Comparison of ENCODE assay signal across 17 cellular contexts in the genomic region with DNA sequence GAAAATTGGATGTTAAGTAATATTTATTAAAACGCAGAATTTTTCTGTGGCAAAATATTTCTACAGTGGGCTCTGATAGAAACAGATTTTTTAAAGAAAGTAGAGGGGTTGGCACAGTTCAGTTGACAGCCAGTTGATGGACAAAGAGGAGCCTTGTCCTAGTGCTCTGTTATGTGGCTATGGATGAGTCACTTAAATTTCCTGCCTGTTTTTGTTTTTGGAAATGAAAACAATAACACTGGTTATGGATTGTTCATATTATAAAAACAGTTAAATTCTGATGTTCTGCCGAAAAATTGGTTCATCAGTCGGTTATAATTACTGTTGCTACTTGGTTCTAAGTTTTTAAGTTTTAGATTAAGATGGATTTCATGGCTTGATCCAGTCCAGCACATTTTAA. TPM values are rescaled to one million over a fixed set of nuclear protein-coding genes. Genes with fewer than 3 reads are reported as not detected.
DNase-seq lines count a peak whose midpoint lies in the region; ATAC-seq and TF ChIP-seq lines count a peak whose summit lies in the region.
"Had no signal": no experiment of that assay in that cellular context is flagged by ENCODE, and none has a peak within 500 bp of the region (broad histone marks: within the 10 kb centered on the region; RNA-seq: fewer than 3 reads in every experiment).

No MANE protein-coding gene starts in this region.

- peak; percentile 58 for ATAC-seq in foreskin keratinocyte
- peak; percentile 71 for ATAC-seq in sciatic nerve
- ATAC-seq in stimulated activated naive CD8-positive, alpha-beta T cell treated with anti-CD3 and anti-CD28 coated beads, Interleukin-15, Interleukin-2, amounts not matched to agents 100 U/mL and 50 U/mL, for 24 hours: no peak

- DNase-seq in ELR (ENCODE audit: low read depth): peak; percentile 44
- DNase-seq in SW480 (ENCODE audit: low spot score): peak; percentile 30
- DNase-seq in foreskin keratinocyte: no peak
- DNase-seq in sciatic nerve (ENCODE audit: low spot score): no peak
- no peak for DNase-seq in NCI-H146 treated with DMSO at 0.1 percent for 48 hours (lab: John Stamatoyannopoulos, UW; ENCODE audit: unreplicated experiment)
- no peak for DNase-seq in NCI-H1436 treated with DMSO at 0.1 percent for 48 hours (lab: John Stamatoyannopoulos, UW)
- no peak for DNase-seq in stimulated activated naive CD8-positive, alpha-beta T cell treated with anti-CD3 and anti-CD28 coated beads, Interleukin-15, Interleukin-2, amounts not matched to agents 100 U/mL and 50 U/mL, for 24 hours
- DNase-seq in colonic mucosa: no peak
- DNase-seq: activated CD4-positive, alpha-beta T cell treated with anti-CD3 and anti-CD28 coated beads for 48 hours; heart right ventricle; NCI-H146; stimulated activated naive CD4-positive, alpha-beta T cell; T1000; uterus had no signal

- no peak overlapping the region for H3K9ac ChIP-seq in colonic mucosa (ENCODE audit: low read depth in 2 of 2, low read length in 2 of 2)

- H3K9me3 ChIP-seq in colonic mucosa: no peaks in the 10 kb centered on the region
- H3K9me3 ChIP-seq: heart right ventricle, SJCRH30, uterus had no signal

- no peak overlapping the region for H3K27ac ChIP-seq in foreskin keratinocyte
- H3K27ac ChIP-seq in colonic mucosa: no peak overlapping the region
- H3K27ac ChIP-seq: HL-60, SJCRH30, uterus had no signal

- no peaks in the 10 kb centered on the region for H3K36me3 ChIP-seq in colonic mucosa
- H3K36me3 ChIP-seq: heart right ventricle, SJCRH30, uterus had no signal

- H3K27me3 ChIP-seq in foreskin keratinocyte (no peaks in the 10 kb centered on the region), colonic mucosa (no peaks in the 10 kb centered on the region)
- H3K27me3 ChIP-seq: heart right ventricle, SJCRH30, uterus had no signal

- no peak overlapping the region for H3K4me3 ChIP-seq in colonic mucosa
- H3K4me3 ChIP-seq: heart right ventricle, SJCRH30, smooth muscle cell, uterus had no signal

- intact Hi-C loops in sciatic nerve (cut with DNase I) (no loop called here), colonic mucosa (cut with DNase I) (no loop called here)

- H3K4me1 ChIP-seq in foreskin keratinocyte: peaks cover 6% of the 10 kb centered on the region
- H3K4me1 ChIP-seq in colonic mucosa: no peaks in the 10 kb centered on the region
- H3K4me1 ChIP-seq: uterus had no signal

- TF ChIP-seq CTCF in foreskin keratinocyte (conservative IDR thresholded peaks at IDR 0.05) (no peak), colonic mucosa (IDR thresholded peaks at IDR 0.05) (no peak)

RNA-seq across cellular contexts. Expression of gene MYO6, which starts 42.8 kb away (rescaled TPM):
- total RNA-seq in foreskin keratinocyte (21.9 and 23.7 TPM in 2 replicates), sciatic nerve (29.4 TPM), colonic mucosa (10 to 100 TPM; 72.3 to 80.9 TPM)
- 6.2 and 7.3 TPM in 2 replicates for polyA plus RNA-seq in foreskin keratinocyte

Comparison
In these comparisons a context has a peak if more than half of its experiments do, and no peak if none do; other contexts are left out.
1. DNase-seq: peak in ELR (single experiment) and SW480 (single experiment); none in foreskin keratinocyte (0 of 2), sciatic nerve (single experiment), NCI-H146 treated with DMSO at 0.1 percent for 48 hours (single experiment), NCI-H1436 treated with DMSO at 0.1 percent for 48 hours (single experiment), stimulated activated naive CD8-positive, alpha-beta T cell treated with anti-CD3 and anti-CD28 coated beads, Interleukin-15, Interleukin-2, amounts not matched to agents 100 U/mL and 50 U/mL, for 24 hours (single experiment) and colonic mucosa (single experiment).